Comparison of ENCODE assay signal across 3 cellular contexts in genomic region chr12:122981587-122982493, GRCh38.
TF ChIP-seq lines count a peak whose summit lies in the region.

No MANE protein-coding gene starts in this region.

TF ChIP-seq in A549, 52 proteins besides CTCF, POLR2A, EP300 and RAD21:
- no peak for TF ChIP-seq ZSCAN20 (CRISPR knock-in tag; IDR thresholded peaks at IDR 0.05)
- TF ChIP-seq FOSB (CRISPR knock-in tag; IDR thresholded peaks at IDR 0.05) = no peak
- no peak for TF ChIP-seq KDM1A (IDR thresholded peaks at IDR 0.05; ENCODE audit: low read depth)
- no peak for TF ChIP-seq HES2 (IDR thresholded peaks at IDR 0.05)
- TF ChIP-seq RNF2 (IDR thresholded peaks at IDR 0.05; ENCODE audit: borderline replicate concordance, low read depth) = no peak
TF ChIP-seq in A549: peak in this region for 0.

TF ChIP-seq in IMR-90, 13 proteins besides CTCF, POLR2A, EP300 and RAD21:
- TF ChIP-seq RCOR1 (IDR thresholded peaks at IDR 0.05; ENCODE audit: insufficient replicate concordance, low read length) = no peak
- TF ChIP-seq MAFK (IDR thresholded peaks at IDR 0.05; ENCODE audit: low read depth, low read length) = no peak
- TF ChIP-seq NFE2L2 (IDR thresholded peaks at IDR 0.05; ENCODE audit: low read depth, low read length) = no peak
- no peak for TF ChIP-seq FOS (IDR thresholded peaks at IDR 0.05; ENCODE audit: low read depth, low read length)
- no peak for TF ChIP-seq CHD1 (IDR thresholded peaks at IDR 0.05; ENCODE audit: low read depth, low read length)
- no peak for TF ChIP-seq MAZ (IDR thresholded peaks at IDR 0.05; ENCODE audit: borderline replicate concordance, low read depth, low read length)
- no peak for TF ChIP-seq ELK1 (IDR thresholded peaks at IDR 0.05; ENCODE audit: borderline replicate concordance, low read depth, low read length)
- no peak for TF ChIP-seq BHLHE40 (IDR thresholded peaks at IDR 0.05; ENCODE audit: low read depth, low read length)
- TF ChIP-seq USF2 (IDR thresholded peaks at IDR 0.05; ENCODE audit: low read depth, low read length) = no peak

TF ChIP-seq in K562, 482 proteins besides CTCF, POLR2A, EP300 and RAD21:
- TF ChIP-seq POLR2AphosphoS5 (IDR thresholded peaks at IDR 0.05; ENCODE audit: control insufficient read depth, insufficient read depth, low read depth, low read length) (peak; percentile 29; the same call in 1 of the 2 replicates), FIP1L1 (IDR thresholded peaks at IDR 0.05; ENCODE audit: low read depth, low read length, poor library complexity, severe bottlenecking) (peak; percentile 34), POLR2G (IDR thresholded peaks at IDR 0.05; ENCODE audit: low read depth, low read length) (peak; percentile 62), PKNOX1 (IDR thresholded peaks at IDR 0.05) (no peak), RBFOX2 (IDR thresholded peaks at IDR 0.05; ENCODE audit: low read depth, low read length) (peak; percentile 26), HNRNPL (IDR thresholded peaks at IDR 0.05; ENCODE audit: low read depth, low read length) (no peak), ZC3H4 (CRISPR knock-in tag; IDR thresholded peaks at IDR 0.05; ENCODE audit: borderline replicate concordance) (0 out of 2 replicates have a peak, but pooled peaks have one; percentile 21), REST (CRISPR knock-in tag; IDR thresholded peaks at IDR 0.05; ENCODE audit: low read depth) (no peak), TFAP4 (CRISPR knock-in tag; IDR thresholded peaks at IDR 0.05; ENCODE audit: borderline replicate concordance) (peak; percentile 33; the same call in 1 of the 2 replicates), SNRNP70 (optimal IDR thresholded peaks at IDR 0.05; ENCODE audit: low read depth, low read length) (no peak)
